21 cellular contexts compared by ENCODE assay signal in genomic region chr6:139156102-139156501, GRCh38. TPM values are rescaled to one million over a fixed set of nuclear protein-coding genes. Genes with fewer than 3 reads are reported as not detected.
DNase-seq lines count a peak whose midpoint lies in the region; ATAC-seq lines count a peak whose summit lies in the region.
"Had no signal": no experiment of that assay in that cellular context is flagged by ENCODE, and none has a peak within 500 bp of the region (broad histone marks: within the 10 kb centered on the region; RNA-seq: fewer than 3 reads in every experiment).

No MANE protein-coding gene starts in this region.

- 63% methylated on average over 5 of the region's 5 CpGs for WGBS in right cardiac atrium

- H3K9me3 Mint-ChIP-seq in T-helper 2 cell treated with Interferon-gamma antibody and Interleukin-4, amounts not matched to agents 5 μg/mL and 100 μg/mL, for 36 hours = no peaks in the 10 kb centered on the region
- H3K9me3 Mint-ChIP-seq in activated T-helper 1 cell treated with anti-CD3 and anti-CD28 coated beads, Interleukin-12 subunit alpha, Interleukin-12 subunit beta, Interleukin-2, Interleukin-4 antibody, amounts not matched to agents 30 ng/mL and 10 ng/mL and 1 ng/mL, durations not matched to agents 14 hours and 24 hours and 36 hours = no peaks in the 10 kb centered on the region

- H3K4me1 Mint-ChIP-seq in T-helper 2 cell treated with Interferon-gamma antibody and Interleukin-4, amounts not matched to agents 5 μg/mL and 100 μg/mL, for 36 hours (ENCODE audit: low read depth) = peaks cover 69% of the 10 kb centered on the region
- H3K4me1 Mint-ChIP-seq in activated T-helper 1 cell treated with anti-CD3 and anti-CD28 coated beads, Interleukin-12 subunit alpha, Interleukin-12 subunit beta, Interleukin-2, Interleukin-4 antibody, amounts not matched to agents 30 ng/mL and 10 ng/mL and 1 ng/mL, durations not matched to agents 14 hours and 24 hours and 36 hours (ENCODE audit: low read depth) = peaks cover 69% of the 10 kb centered on the region

- peaks cover 30% of the 10 kb centered on the region for H3K79me2 ChIP-seq in ACC112 (ENCODE audit: control insufficient read depth, insufficient read depth, low read length, unreplicated experiment)

- intact Hi-C loops in activated T-helper 1 cell treated with anti-CD3 and anti-CD28 coated beads, Interleukin-12 subunit alpha, Interleukin-12 subunit beta, Interleukin-2, Interleukin-4 antibody, amounts not matched to agents 30 ng/mL and 10 ng/mL and 1 ng/mL, durations not matched to agents 14 hours and 24 hours and 36 hours (cut with micrococcal nuclease) = no loop called here
- intact Hi-C loops in right cardiac atrium (cut with DNase I) = no loop called here

- H3K27ac Mint-ChIP-seq in T-helper 2 cell treated with Interferon-gamma antibody and Interleukin-4, amounts not matched to agents 5 μg/mL and 100 μg/mL, for 36 hours = peak overlapping the region; percentile 19
- peak overlapping the region; percentile 47 for H3K27ac Mint-ChIP-seq in activated T-helper 1 cell treated with anti-CD3 and anti-CD28 coated beads, Interleukin-12 subunit alpha, Interleukin-12 subunit beta, Interleukin-2, Interleukin-4 antibody, amounts not matched to agents 30 ng/mL and 10 ng/mL and 1 ng/mL, durations not matched to agents 14 hours and 24 hours and 36 hours

- H3K4me1 ChIP-seq in ACC112 (ENCODE audit: control insufficient read depth, insufficient read depth, low read length, unreplicated experiment) (peaks cover 34% of the 10 kb centered on the region), right cardiac atrium (ENCODE audit: control insufficient read depth, insufficient read depth, low read length) (peaks cover 9% of the 10 kb centered on the region)

- ATAC-seq in right cardiac atrium (peak; percentile 44 to 49), HG03139 (IDR thresholded peaks at IDR 0.05; ENCODE audit: unreplicated experiment) (no peak)

- no peak for DNase-seq in T-helper 2 cell treated with Interferon-gamma antibody and Interleukin-4, amounts not matched to agents 5 μg/mL and 100 μg/mL, for 36 hours (ENCODE audit: low spot score)
- DNase-seq in T-helper 2 cell (no peak), right cardiac atrium (no peak), NCI-H524 (lab: John Stamatoyannopoulos, UW) (no peak), activated gamma-delta T cell (lab: John Stamatoyannopoulos, UW) (no peak)
- no peak for DNase-seq in activated T-helper 1 cell treated with anti-CD3 and anti-CD28 coated beads, Interleukin-12 subunit alpha, Interleukin-12 subunit beta, Interleukin-2, Interleukin-4 antibody, amounts not matched to agents 30 ng/mL and 10 ng/mL and 1 ng/mL, durations not matched to agents 14 hours and 24 hours and 36 hours (ENCODE audit: low spot score)
- DNase-seq: activated CD4-positive, alpha-beta T cell treated with anti-CD3 and anti-CD28 coated beads for 4 hours; EL; mesendoderm; NCI-H187; NCI-H2227 treated with DMSO at 0.1 percent for 48 hours; NCI-H774; spleen; stimulated activated CD4-positive, alpha-beta T cell treated with anti-CD3 and anti-CD28 coated beads, Interleukin-4, amount 100 ng/mL, for 24 hours; transverse colon had no signal

- H3K4me3 Mint-ChIP-seq in T-helper 2 cell treated with Interferon-gamma antibody and Interleukin-4, amounts not matched to agents 5 μg/mL and 100 μg/mL, for 36 hours = no peak overlapping the region
- no peak overlapping the region for H3K4me3 Mint-ChIP-seq in activated T-helper 1 cell treated with anti-CD3 and anti-CD28 coated beads, Interleukin-12 subunit alpha, Interleukin-12 subunit beta, Interleukin-2, Interleukin-4 antibody, amounts not matched to agents 30 ng/mL and 10 ng/mL and 1 ng/mL, durations not matched to agents 14 hours and 24 hours and 36 hours

- H3K9me3 ChIP-seq in right cardiac atrium (ENCODE audit: control insufficient read depth, low read length) = no peaks in the 10 kb centered on the region
- H3K9me3 ChIP-seq: adrenal gland, spleen, transverse colon had no signal

- no peak overlapping the region for H2AFZ ChIP-seq in ACC112 (ENCODE audit: low read length, unreplicated experiment)

- H3K4me3 ChIP-seq in ACC112 (ENCODE audit: low read depth, low read length) (peak overlapping the region; percentile 61), right cardiac atrium (ENCODE audit: low read length) (no peak overlapping the region)
- H3K4me3 ChIP-seq: adrenal gland, coronary artery, spleen, transverse colon had no signal

- H3K27ac ChIP-seq in ACC112 (ENCODE audit: low read depth, low read length) = peak overlapping the region; percentile 48
- H3K27ac ChIP-seq in right cardiac atrium (ENCODE audit: low read length) = no peak overlapping the region
- H3K27ac ChIP-seq: 22Rv1, adrenal gland, coronary artery, KMS-11 had no signal

- no peaks in the 10 kb centered on the region for H3K36me3 ChIP-seq in ACC112 (ENCODE audit: insufficient read depth, low read length)
- H3K36me3 ChIP-seq: adrenal gland, transverse colon had no signal

- no peaks in the 10 kb centered on the region for H3K27me3 Mint-ChIP-seq in T-helper 2 cell treated with Interferon-gamma antibody and Interleukin-4, amounts not matched to agents 5 μg/mL and 100 μg/mL, for 36 hours (ENCODE audit: low read depth)
- no peaks in the 10 kb centered on the region for H3K27me3 Mint-ChIP-seq in activated T-helper 1 cell treated with anti-CD3 and anti-CD28 coated beads, Interleukin-12 subunit alpha, Interleukin-12 subunit beta, Interleukin-2, Interleukin-4 antibody, amounts not matched to agents 30 ng/mL and 10 ng/mL and 1 ng/mL, durations not matched to agents 14 hours and 24 hours and 36 hours (ENCODE audit: insufficient read depth)

- H3K27me3 ChIP-seq in ACC112 (ENCODE audit: insufficient read depth, low read length) (no peaks in the 10 kb centered on the region), right cardiac atrium (ENCODE audit: control insufficient read depth, insufficient read depth) (no peaks in the 10 kb centered on the region)
- H3K27me3 ChIP-seq: adrenal gland, spleen, transverse colon had no signal

- H3K36me3 Mint-ChIP-seq in T-helper 2 cell treated with Interferon-gamma antibody and Interleukin-4, amounts not matched to agents 5 μg/mL and 100 μg/mL, for 36 hours (ENCODE audit: low read depth) = peaks cover 16% of the 10 kb centered on the region
- peaks cover 25% of the 10 kb centered on the region for H3K36me3 Mint-ChIP-seq in activated T-helper 1 cell treated with anti-CD3 and anti-CD28 coated beads, Interleukin-12 subunit alpha, Interleukin-12 subunit beta, Interleukin-2, Interleukin-4 antibody, amounts not matched to agents 30 ng/mL and 10 ng/mL and 1 ng/mL, durations not matched to agents 14 hours and 24 hours and 36 hours (ENCODE audit: low read depth)

RNA-seq across cellular contexts. Expression of gene HECA, which starts 21.2 kb away (rescaled TPM):
- 49.1 and 49.9 TPM in 2 replicates for total RNA-seq in activated T-helper 1 cell treated with anti-CD3 and anti-CD28 coated beads, Interleukin-12 subunit alpha, Interleukin-12 subunit beta, Interleukin-2, Interleukin-4 antibody, amounts not matched to agents 30 ng/mL and 10 ng/mL and 1 ng/mL, durations not matched to agents 14 hours and 24 hours and 36 hours
- 10 to 100 TPM; 43.7 to 50.9 (median 48.1) TPM for total RNA-seq in right cardiac atrium
- polyA plus RNA-seq in right cardiac atrium = 19.4 TPM
